17 cellular contexts compared by ENCODE assay signal in genomic region chr7:37418381-37418780, GRCh38.
"Had no signal": no experiment of that assay in that cellular context is flagged by ENCODE, and none has a peak within 500 bp of the region (broad histone marks: within the 10 kb centered on the region; RNA-seq: fewer than 3 reads in every experiment).

No MANE protein-coding gene starts in this region.

- H3K27me3 Mint-ChIP-seq: naive thymus-derived CD8-positive, alpha-beta T cell; stimulated activated naive CD8-positive, alpha-beta T cell treated with anti-CD3 and anti-CD28 coated beads, Interleukin-15, Interleukin-2, amounts not matched to agents 100 ng/mL and 50 ng/mL, for 24 hours had no signal

- H3K27me3 ChIP-seq: esophagus squamous epithelium, neutrophil, upper lobe of left lung had no signal

- ATAC-seq: activated CD4-positive, CD25-positive, alpha-beta regulatory T cell treated with anti-CD3 and anti-CD28 coated beads, Interleukin-2, amount 50 U/mL, for 24 hours; activated naive CD4-positive, alpha-beta T cell treated with anti-CD3 and anti-CD28 coated beads, Interleukin-2, amount 50 U/mL, for 72 hours; left ventricle myocardium superior; naive thymus-derived CD8-positive, alpha-beta T cell had no signal

- H3K36me3 ChIP-seq: esophagus squamous epithelium, neutrophil, upper lobe of left lung had no signal

- H3K9me3 ChIP-seq: esophagus squamous epithelium, neutrophil, upper lobe of left lung had no signal

- H3K4me3 ChIP-seq: esophagus squamous epithelium, upper lobe of left lung had no signal

- H3K27ac Mint-ChIP-seq: activated T-helper 1 cell treated with anti-CD3 and anti-CD28 coated beads, Interleukin-12 subunit alpha, Interleukin-12 subunit beta, Interleukin-2, Interleukin-4 antibody, amounts not matched to agents 30 ng/mL and 10 ng/mL and 1 ng/mL, durations not matched to agents 14 hours and 24 hours and 36 hours; stimulated activated naive CD8-positive, alpha-beta T cell treated with anti-CD3 and anti-CD28 coated beads, Interleukin-15, Interleukin-2, amounts not matched to agents 100 ng/mL and 50 ng/mL, for 24 hours had no signal

- H3K27ac ChIP-seq: esophagus squamous epithelium, neutrophil, upper lobe of left lung had no signal

- H3K4me3 Mint-ChIP-seq: activated T-helper 1 cell treated with anti-CD3 and anti-CD28 coated beads, Interleukin-12 subunit alpha, Interleukin-12 subunit beta, Interleukin-2, Interleukin-4 antibody, amounts not matched to agents 30 ng/mL and 10 ng/mL and 1 ng/mL, durations not matched to agents 14 hours and 24 hours and 36 hours; stimulated activated naive CD8-positive, alpha-beta T cell treated with anti-CD3 and anti-CD28 coated beads, Interleukin-15, Interleukin-2, amounts not matched to agents 100 ng/mL and 50 ng/mL, for 24 hours had no signal

- DNase-seq: activated CD4-positive, alpha-beta T cell treated with anti-CD3 and anti-CD28 coated beads, Interleukin-2, amount 50 U/mL, for 4 hours; activated gamma-delta T cell treated with Interleukin-2 at 50 U/mL for 16 hours; amniotic stem cell; dermis blood vessel endothelial cell; effector memory CD4-positive, alpha-beta T cell; esophagus squamous epithelium; left ventricle myocardium superior; naive thymus-derived CD8-positive, alpha-beta T cell; retina; stimulated activated CD4-positive, alpha-beta T cell treated with anti-CD3 and anti-CD28 coated beads, Interleukin-1b, Interleukin-23, amount 100 ng/mL, for 48 hours; stimulated activated CD8-positive, alpha-beta memory T cell treated with anti-CD3 and anti-CD28 coated beads, Interleukin-4, amount 100 ng/mL, for 48 hours; upper lobe of left lung had no signal

- H3K9me3 Mint-ChIP-seq: activated T-helper 1 cell treated with anti-CD3 and anti-CD28 coated beads, Interleukin-12 subunit alpha, Interleukin-12 subunit beta, Interleukin-2, Interleukin-4 antibody, amounts not matched to agents 30 ng/mL and 10 ng/mL and 1 ng/mL, durations not matched to agents 14 hours and 24 hours and 36 hours; naive thymus-derived CD8-positive, alpha-beta T cell had no signal
